17 cellular contexts compared by ENCODE assay signal in the genomic region with DNA sequence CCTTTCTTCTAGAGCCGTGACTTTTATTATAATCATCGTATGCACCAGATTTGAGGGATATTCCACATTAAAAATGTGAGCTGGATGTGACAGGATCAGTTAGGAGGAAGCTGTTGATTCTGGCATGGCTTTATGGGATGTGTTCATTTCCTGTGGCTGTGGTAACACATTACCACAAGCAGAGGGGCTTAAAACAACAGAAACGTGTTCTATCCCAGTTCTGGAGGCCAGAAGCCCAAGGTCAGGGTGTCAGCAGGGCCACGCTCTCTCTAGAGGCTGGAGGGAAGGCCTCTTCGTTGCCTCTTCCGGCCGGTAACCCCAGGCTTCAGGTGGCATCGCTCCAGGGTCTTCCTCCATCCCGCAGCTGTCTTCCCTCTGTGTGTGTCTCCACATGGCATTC. TPM values are rescaled to one million over a fixed set of nuclear protein-coding genes. Genes with fewer than 3 reads are reported as not detected.
DNase-seq lines count a peak whose midpoint lies in the region; ATAC-seq, FAIRE-seq and TF ChIP-seq lines count a peak whose summit lies in the region.
"Had no signal": no experiment of that assay in that cellular context is flagged by ENCODE, and none has a peak within 500 bp of the region (broad histone marks: within the 10 kb centered on the region; RNA-seq: fewer than 3 reads in every experiment).

No MANE protein-coding gene starts in this region.

- no peak for TF ChIP-seq POLR2A in endothelial cell of umbilical vein (IDR thresholded peaks at IDR 0.05; ENCODE audit: low read depth, low read length)

- no peaks in the 10 kb centered on the region for H3K79me2 ChIP-seq in endothelial cell of umbilical vein (ENCODE audit: control insufficient read depth, insufficient read depth, low read length)

- no peak overlapping the region for H3K4me3 Mint-ChIP-seq in stimulated activated naive CD8-positive, alpha-beta T cell treated with anti-CD3 and anti-CD28 coated beads, Interleukin-15, amount 100 ng/mL, for 72 hours
- H3K4me3 Mint-ChIP-seq: activated naive CD4-positive, alpha-beta T cell treated with anti-CD3 and anti-CD28 coated beads, Interleukin-2, amount 50 U/mL, for 24 hours; CD8-positive, alpha-beta memory T cell; GM23338 had no signal

- H3K27me3 Mint-ChIP-seq in stimulated activated naive CD8-positive, alpha-beta T cell treated with anti-CD3 and anti-CD28 coated beads, Interleukin-15, amount 100 ng/mL, for 72 hours, result no peaks in the 10 kb centered on the region
- H3K27me3 Mint-ChIP-seq: activated naive CD4-positive, alpha-beta T cell treated with anti-CD3 and anti-CD28 coated beads, Interleukin-2, amount 50 U/mL, for 24 hours; CD8-positive, alpha-beta memory T cell had no signal

- H3K4me2 ChIP-seq in endothelial cell of umbilical vein (ENCODE audit: insufficient read depth, low read length), result no peak overlapping the region
- H3K4me2 ChIP-seq: GM23338 had no signal

- H3K9me3 ChIP-seq in endothelial cell of umbilical vein (replicated peaks; ENCODE audit: control insufficient read depth, insufficient read depth, low read length), result no peaks in the 10 kb centered on the region
- H3K9me3 ChIP-seq: body of pancreas, upper lobe of right lung had no signal

- ATAC-seq in stimulated activated naive CD8-positive, alpha-beta T cell treated with anti-CD3 and anti-CD28 coated beads, Interleukin-15, amount 100 ng/mL, for 72 hours, result no peak
- no peak for ATAC-seq in stimulated activated naive CD8-positive, alpha-beta T cell treated with anti-CD3 and anti-CD28 coated beads, Interleukin-15, Interleukin-2, amounts not matched to agents 100 U/mL and 50 U/mL, for 24 hours
- no peak for ATAC-seq in HG02798 (IDR thresholded peaks at IDR 0.05; ENCODE audit: poor library complexity, unreplicated experiment)
- ATAC-seq: body of pancreas, GM23338, left colon, upper lobe of right lung had no signal

- H3K36me3 ChIP-seq in endothelial cell of umbilical vein (ENCODE audit: control insufficient read depth in 2 of 2, extremely low read depth in 1 of 2, insufficient read depth in 2 of 2, low read length in 2 of 2), result peaks cover 11 to 64% of the 10 kb centered on the region in 2 experiments

- no peak for TF ChIP-seq CTCF in endothelial cell of umbilical vein (IDR thresholded peaks at IDR 0.05; ENCODE audit: extremely low read depth in 1 of 2, insufficient read depth in 1 of 2, low read depth in 1 of 2, low read length in 2 of 2)

- no peaks in the 10 kb centered on the region for H3K27me3 ChIP-seq in endothelial cell of umbilical vein (ENCODE audit: control insufficient read depth in 2 of 2, insufficient read depth in 2 of 2, low read length in 2 of 2)
- H3K27me3 ChIP-seq: body of pancreas, upper lobe of right lung had no signal

- peaks cover 8% of the 10 kb centered on the region for H3K4me1 ChIP-seq in endothelial cell of umbilical vein (ENCODE audit: control insufficient read depth, extremely low read depth, insufficient read depth, low read length)
- H3K4me1 ChIP-seq: body of pancreas, upper lobe of right lung had no signal

- no peak overlapping the region for H3K9ac ChIP-seq in endothelial cell of umbilical vein (replicated peaks; ENCODE audit: extremely low read depth, insufficient read depth, low read length)

- dilution Hi-C loops in endothelial cell of umbilical vein (cut with MboI; ENCODE audit: extremely low pct_ligation_motif_present, low sequenced_read_pairs), result no loop called here

- peaks cover 8% of the 10 kb centered on the region for H3K4me1 Mint-ChIP-seq in stimulated activated naive CD8-positive, alpha-beta T cell treated with anti-CD3 and anti-CD28 coated beads, Interleukin-15, amount 100 ng/mL, for 72 hours
- H3K4me1 Mint-ChIP-seq: activated naive CD4-positive, alpha-beta T cell treated with anti-CD3 and anti-CD28 coated beads, Interleukin-2, amount 50 U/mL, for 24 hours; GM23338 had no signal

- no peak overlapping the region for H3K4me3 ChIP-seq in endothelial cell of umbilical vein (replicated peaks in 1 of 3; ENCODE audit: insufficient read depth in 1 of 3, low read depth in 1 of 3, low read length in 3 of 3)
- H3K4me3 ChIP-seq: body of pancreas, GM23338, upper lobe of right lung had no signal

- no peaks in the 10 kb centered on the region for H3K9me1 ChIP-seq in endothelial cell of umbilical vein (replicated peaks; ENCODE audit: control insufficient read depth, extremely low read depth, insufficient read depth, low read length)

- no peaks in the 10 kb centered on the region for H3K9me3 Mint-ChIP-seq in stimulated activated naive CD8-positive, alpha-beta T cell treated with anti-CD3 and anti-CD28 coated beads, Interleukin-15, amount 100 ng/mL, for 72 hours
- H3K9me3 Mint-ChIP-seq: activated naive CD4-positive, alpha-beta T cell treated with anti-CD3 and anti-CD28 coated beads, Interleukin-2, amount 50 U/mL, for 24 hours; CD8-positive, alpha-beta memory T cell; GM23338 had no signal

- peak overlapping the region; percentile 11 to 67 for H3K27ac Mint-ChIP-seq in stimulated activated naive CD8-positive, alpha-beta T cell treated with anti-CD3 and anti-CD28 coated beads, Interleukin-15, amount 100 ng/mL, for 72 hours
- H3K27ac Mint-ChIP-seq: activated naive CD4-positive, alpha-beta T cell treated with anti-CD3 and anti-CD28 coated beads, Interleukin-2, amount 50 U/mL, for 24 hours; GM23338 had no signal

- DNase-seq in stimulated activated naive CD8-positive, alpha-beta T cell treated with anti-CD3 and anti-CD28 coated beads, Interleukin-15, amount 100 ng/mL, for 72 hours, result no peak
- DNase-seq in stimulated activated naive CD8-positive, alpha-beta T cell treated with anti-CD3 and anti-CD28 coated beads, Interleukin-15, Interleukin-2, amounts not matched to agents 100 U/mL and 50 U/mL, for 24 hours, result no peak
- DNase-seq in NOMO-1 (lab: John Stamatoyannopoulos, UW; ENCODE audit: unreplicated experiment in 2 of 2) (peak; percentile 21 to 44), endothelial cell of umbilical vein (ENCODE audit: low read depth, low spot score) (no peak), iPS-NIHi11 (ENCODE audit: low spot score) (no peak), AG20443 (ENCODE audit: low spot score) (no peak), nucleus accumbens (lab: John Stamatoyannopoulos, UW) (no peak)
- DNase-seq: activated T-cell treated with anti-CD3 and anti-CD28 coated beads for 4 hours; body of pancreas; CD8-positive, alpha-beta memory T cell; cortex of kidney; left colon; NCI-H1417; upper lobe of right lung had no signal

- no TSS peak for BruUV-seq in endothelial cell of umbilical vein (replicated peaks; lab: Mats Ljungman, UMichigan)

- H3K27ac ChIP-seq in endothelial cell of umbilical vein (ENCODE audit: insufficient read depth, low read depth, low read length), result peak overlapping the region; percentile 15
- H3K27ac ChIP-seq: body of pancreas, upper lobe of right lung had no signal

- H4K20me1 ChIP-seq in endothelial cell of umbilical vein (replicated peaks; ENCODE audit: control insufficient read depth, extremely low read depth, insufficient read depth, low read length), result no peaks in the 10 kb centered on the region

- CTCF ChIA-PET in endothelial cell of umbilical vein (lab: Charles Lee), result interaction anchor here (0.5 to 1.5 kb wide), 3 partner anchors 10 to 59 kb away, joined by 3 to 7 read pairs (median 3); no protein-coding TSS in a partner anchor

- FAIRE-seq in endothelial cell of umbilical vein (lab: Jason Lieb, UNC), result peak; percentile 82

- intact Hi-C loops in endothelial cell of umbilical vein (cut with micrococcal nuclease), result no loop called here

- H2AFZ ChIP-seq in endothelial cell of umbilical vein (ENCODE audit: low read depth, low read length), result no peak overlapping the region
- H2AFZ ChIP-seq: GM23338 had no signal

- POLR2A ChIA-PET in endothelial cell of umbilical vein (lab: Charles Lee), result no interaction called here

RNA-seq across cellular contexts. Expression of gene MED25, which starts 14.5 kb away (rescaled TPM):
- total RNA-seq in endothelial cell of umbilical vein, result 55.8 and 62.9 TPM in 2 replicates
- polyA plus RNA-seq in endothelial cell of umbilical vein, result 28.3 and 31.7 TPM in 2 replicates
- polyA plus RNA-seq in endothelial cell of umbilical vein (2011; cell fraction: cytosol; rRNA removed), result 35.2 and 36.0 TPM in 2 replicates
- polyA plus RNA-seq in endothelial cell of umbilical vein (2011; cell fraction: nucleus; rRNA removed), result 89.2 and 105 TPM in 2 replicates
- polyA plus RNA-seq in endothelial cell of umbilical vein (2012), result 40.9 and 52.4 TPM in 2 replicates
- polyA minus RNA-seq in endothelial cell of umbilical vein, result 43.3 and 48.4 TPM in 2 replicates
- polyA minus RNA-seq in endothelial cell of umbilical vein (2011; cell fraction: cytosol; rRNA and poly(A)+ RNA removed), result 25.2 TPM
- polyA minus RNA-seq in endothelial cell of umbilical vein (2011; cell fraction: nucleus; rRNA and poly(A)+ RNA removed), result 32.5 and 39.6 TPM in 2 replicates

RNA-seq across cellular contexts. Expression of gene PTOV1, which starts 18.4 kb away (rescaled TPM):
- 184 and 187 TPM in 2 replicates for total RNA-seq in endothelial cell of umbilical vein
- 116 and 125 TPM in 2 replicates for polyA plus RNA-seq in endothelial cell of umbilical vein
- 93.1 and 118 TPM in 2 replicates for polyA plus RNA-seq in endothelial cell of umbilical vein (2011; cell fraction: cytosol; rRNA removed)
- 257 and 302 TPM in 2 replicates for polyA plus RNA-seq in endothelial cell of umbilical vein (2011; cell fraction: nucleus; rRNA removed)
- polyA plus RNA-seq in endothelial cell of umbilical vein (2012), result 96.0 and 145 TPM in 2 replicates
- 55.3 and 80.9 TPM in 2 replicates for polyA minus RNA-seq in endothelial cell of umbilical vein
- polyA minus RNA-seq in endothelial cell of umbilical vein (2011; cell fraction: cytosol; rRNA and poly(A)+ RNA removed), result 56.8 TPM
- polyA minus RNA-seq in endothelial cell of umbilical vein (2011; cell fraction: nucleus; rRNA and poly(A)+ RNA removed), result 61.0 and 83.2 TPM in 2 replicates

RNA-seq across cellular contexts. Expression of gene FUZ, which starts 19.5 kb away (rescaled TPM):
- total RNA-seq in endothelial cell of umbilical vein, result 14.0 and 15.3 TPM in 2 replicates
- 12.3 and 14.5 TPM in 2 replicates for polyA plus RNA-seq in endothelial cell of umbilical vein
- polyA plus RNA-seq in endothelial cell of umbilical vein (2011; cell fraction: cytosol; rRNA removed), result 10.7 and 12.5 TPM in 2 replicates
- polyA plus RNA-seq in endothelial cell of umbilical vein (2011; cell fraction: nucleus; rRNA removed), result 15.1 and 15.3 TPM in 2 replicates
- 7.9 and 13.3 TPM in 2 replicates for polyA plus RNA-seq in endothelial cell of umbilical vein (2012)
- polyA minus RNA-seq in endothelial cell of umbilical vein, result 6.8 and 11.8 TPM in 2 replicates
- not detected for polyA minus RNA-seq in endothelial cell of umbilical vein (2011; cell fraction: cytosol; rRNA and poly(A)+ RNA removed)
- polyA minus RNA-seq in endothelial cell of umbilical vein (2011; cell fraction: nucleus; rRNA and poly(A)+ RNA removed), result 3.1 and 4.6 TPM in 2 replicates

RNA-seq across cellular contexts. Expression of gene PNKP, which starts 34.8 kb away (rescaled TPM):
- 112 and 114 TPM in 2 replicates for total RNA-seq in endothelial cell of umbilical vein
- 39.4 and 48.4 TPM in 2 replicates for polyA plus RNA-seq in endothelial cell of umbilical vein
- 15.1 and 23.9 TPM in 2 replicates for polyA plus RNA-seq in endothelial cell of umbilical vein (2011; cell fraction: cytosol; rRNA removed)
- 204 and 217 TPM in 2 replicates for polyA plus RNA-seq in endothelial cell of umbilical vein (2011; cell fraction: nucleus; rRNA removed)
- 40.6 and 46.0 TPM in 2 replicates for polyA plus RNA-seq in endothelial cell of umbilical vein (2012)
- polyA minus RNA-seq in endothelial cell of umbilical vein, result 18.4 and 25.4 TPM in 2 replicates
- polyA minus RNA-seq in endothelial cell of umbilical vein (2011; cell fraction: cytosol; rRNA and poly(A)+ RNA removed), result 20.7 TPM
- 49.5 and 90.5 TPM in 2 replicates for polyA minus RNA-seq in endothelial cell of umbilical vein (2011; cell fraction: nucleus; rRNA and poly(A)+ RNA removed)

RNA-seq across cellular contexts. Expression of gene AKT1S1, which starts 44.6 kb away (rescaled TPM):
- total RNA-seq in endothelial cell of umbilical vein, result 61.9 and 64.2 TPM in 2 replicates
- polyA plus RNA-seq in endothelial cell of umbilical vein, result 68.3 and 76.8 TPM in 2 replicates
- 40.2 and 49.3 TPM in 2 replicates for polyA plus RNA-seq in endothelial cell of umbilical vein (2011; cell fraction: cytosol; rRNA removed)
- 59.7 and 65.1 TPM in 2 replicates for polyA plus RNA-seq in endothelial cell of umbilical vein (2011; cell fraction: nucleus; rRNA removed)
- 36.2 and 63.1 TPM in 2 replicates for polyA plus RNA-seq in endothelial cell of umbilical vein (2012)
- 20.8 and 26.9 TPM in 2 replicates for polyA minus RNA-seq in endothelial cell of umbilical vein
- polyA minus RNA-seq in endothelial cell of umbilical vein (2011; cell fraction: cytosol; rRNA and poly(A)+ RNA removed), result 41.1 TPM
- 25.5 and 31.2 TPM in 2 replicates for polyA minus RNA-seq in endothelial cell of umbilical vein (2011; cell fraction: nucleus; rRNA and poly(A)+ RNA removed)

Comparison
In these comparisons a context has a peak if more than half of its experiments do, and no peak if none do; other contexts are left out.
1. DNase-seq: peak in NOMO-1 (2 of 2); none in stimulated activated naive CD8-positive, alpha-beta T cell treated with anti-CD3 and anti-CD28 coated beads, Interleukin-15, amount 100 ng/mL, for 72 hours (0 of 2), stimulated activated naive CD8-positive, alpha-beta T cell treated with anti-CD3 and anti-CD28 coated beads, Interleukin-15, Interleukin-2, amounts not matched to agents 100 U/mL and 50 U/mL, for 24 hours (single experiment), endothelial cell of umbilical vein (single experiment), iPS-NIHi11 (single experiment), AG20443 (single experiment) and nucleus accumbens (0 of 56).